In genomic region chr16:30699615-30700099, GRCh38 we compare ENCODE assay signal across 8 cellular contexts.
DNase-seq lines count a peak whose midpoint lies in the region; ATAC-seq and TF ChIP-seq lines count a peak whose summit lies in the region.

No MANE protein-coding gene starts in this region.

- DNase-seq in NB4 (ENCODE audit: low read depth) (no peak), nephron progenitor cell (no peak), erythroblast (lab: John Stamatoyannopoulos, UW) (no peak), NCI-H510A treated with DMSO at 0.1 percent for 48 hours (lab: John Stamatoyannopoulos, UW) (no peak)
- no peak for DNase-seq in effector memory CD4-positive, alpha-beta T cell

- H3K4me3 ChIP-seq in NB4 (ENCODE audit: low read depth, low read length): peak overlapping the region; percentile 92
- peak overlapping the region; percentile 74 for H3K4me3 ChIP-seq in effector memory CD4-positive, alpha-beta T cell (ENCODE audit: insufficient read depth, low read depth, low read length, poor library complexity, severe bottlenecking)

- H3K27ac ChIP-seq in C4-2B: peak overlapping the region; percentile 100
- H3K27ac ChIP-seq in effector memory CD4-positive, alpha-beta T cell (ENCODE audit: insufficient read depth, low read length, poor library complexity, severe bottlenecking): peak overlapping the region; percentile 100

- ATAC-seq in GM18909 (IDR thresholded peaks at IDR 0.05; ENCODE audit: poor library complexity, unreplicated experiment) (no peak), GM18907 (IDR thresholded peaks at IDR 0.05; ENCODE audit: unreplicated experiment) (no peak)

- H3K4me1 Mint-ChIP-seq in nephron progenitor cell: peaks cover 37% of the 10 kb centered on the region

- H3K27me3 ChIP-seq in effector memory CD4-positive, alpha-beta T cell (replicated peaks; ENCODE audit: control insufficient read depth, insufficient read depth, low read length, poor library complexity, severe bottlenecking): no peaks in the 10 kb centered on the region

- no peaks in the 10 kb centered on the region for H3K9me3 ChIP-seq in effector memory CD4-positive, alpha-beta T cell (ENCODE audit: control insufficient read depth, low read length)

- no peaks in the 10 kb centered on the region for H3K9me3 Mint-ChIP-seq in nephron progenitor cell

- peak overlapping the region; percentile 96 for H3K4me3 Mint-ChIP-seq in nephron progenitor cell

- no peak for TF ChIP-seq POLR2A in NB4 (IDR thresholded peaks at IDR 0.05; ENCODE audit: extremely low read depth, insufficient read length)
- TF ChIP-seq POLR2A in erythroblast (IDR thresholded peaks at IDR 0.05; ENCODE audit: low read length): no peak

- peaks cover 12% of the 10 kb centered on the region for H3K4me1 ChIP-seq in effector memory CD4-positive, alpha-beta T cell (ENCODE audit: control insufficient read depth, insufficient read depth, low read length, poor library complexity, severe bottlenecking)

- peaks cover 33% of the 10 kb centered on the region for H3K36me3 ChIP-seq in effector memory CD4-positive, alpha-beta T cell (ENCODE audit: control insufficient read depth, insufficient read depth, low read length)

- H3K27me3 Mint-ChIP-seq in nephron progenitor cell (ENCODE audit: low read depth, poor library complexity): no peaks in the 10 kb centered on the region

- H3K27ac Mint-ChIP-seq in nephron progenitor cell: peak overlapping the region; percentile 100

- H3K36me3 Mint-ChIP-seq in nephron progenitor cell (ENCODE audit: low read depth): peaks cover 34% of the 10 kb centered on the region

- no peak for TF ChIP-seq CTCF in C4-2B (conservative IDR thresholded peaks at IDR 0.05)
- no peak for TF ChIP-seq CTCF in NB4 (IDR thresholded peaks at IDR 0.05; ENCODE audit: low read depth, low read length)
- no peak for TF ChIP-seq CTCF in nephron progenitor cell (IDR thresholded peaks at IDR 0.05)
